18 cellular contexts compared by ENCODE assay signal in genomic region chr3:130969621-130970020, GRCh38. TPM values are rescaled to one million over a fixed set of nuclear protein-coding genes. Genes with fewer than 3 reads are reported as not detected.
A peak's percentile ranks its signal among the peaks of the same experiment; 100 is the strongest.
DNase-seq lines count a peak whose midpoint lies in the region; ATAC-seq and TF ChIP-seq lines count a peak whose summit lies in the region.
"Had no signal": no experiment of that assay in that cellular context is flagged by ENCODE, and none has a peak within 500 bp of the region (broad histone marks: within the 10 kb centered on the region; RNA-seq: fewer than 3 reads in every experiment).

No MANE protein-coding gene starts in this region.

- H3K9me3 ChIP-seq in smooth muscle cell (replicated peaks; ENCODE audit: low read depth), result no peaks in the 10 kb centered on the region

- peaks cover 1% of the 10 kb centered on the region for H3K9me3 Mint-ChIP-seq in memory B cell
- H3K9me3 Mint-ChIP-seq: CD8-positive, alpha-beta T cell; HFFc6 had no signal

- ATAC-seq in memory B cell (ENCODE audit: low read depth) (no peak), GM19328 (IDR thresholded peaks at IDR 0.05; ENCODE audit: unreplicated experiment) (no peak)
- ATAC-seq: CD8-positive, alpha-beta T cell; HCT116; HepG2 had no signal

- no peaks in the 10 kb centered on the region for H3K79me2 ChIP-seq in smooth muscle cell (ENCODE audit: low read depth)

- no peaks in the 10 kb centered on the region for H3K27me3 ChIP-seq in smooth muscle cell (ENCODE audit: low read depth)
- H3K27me3 ChIP-seq: BLaER1 treated with 17β-estradiol and CSF1 and Interleukin-3, amounts not matched to agents 10 nM and 100 nM had no signal

- no peaks in the 10 kb centered on the region for H3K36me3 ChIP-seq in smooth muscle cell (ENCODE audit: low read depth)

- peaks cover 54% of the 10 kb centered on the region for H3K36me3 Mint-ChIP-seq in memory B cell

- no peaks in the 10 kb centered on the region for H3K27me3 Mint-ChIP-seq in memory B cell
- H3K27me3 Mint-ChIP-seq: B cell had no signal

- H3K27ac ChIP-seq in smooth muscle cell (ENCODE audit: low read depth), result peak overlapping the region; percentile 72
- H3K27ac ChIP-seq: BLaER1 treated with 17β-estradiol and CSF1 and Interleukin-3, amounts not matched to agents 10 nM and 100 nM had no signal

- 89% methylated on average over 2 of the region's 2 CpGs for WGBS in smooth muscle cell (ENCODE audit: low lambda C conversion rate)

- H3K4me3 ChIP-seq in smooth muscle cell, result no peak overlapping the region
- H3K4me3 ChIP-seq: BLaER1 treated with 17β-estradiol and CSF1 and Interleukin-3, amounts not matched to agents 10 nM and 100 nM had no signal

- no peak for TF ChIP-seq CTCF in smooth muscle cell (IDR thresholded peaks at IDR 0.05; ENCODE audit: borderline replicate concordance, insufficient read depth, poor library complexity, severe bottlenecking)
- no peak for TF ChIP-seq CTCF in GM10266 (IDR thresholded peaks at IDR 0.05; ENCODE audit: control insufficient read depth, insufficient read depth, low read depth, missing control alignments)

- H2AFZ ChIP-seq in smooth muscle cell (ENCODE audit: low read depth), result no peak overlapping the region

- no peaks in the 10 kb centered on the region for H3K4me1 Mint-ChIP-seq in memory B cell
- H3K4me1 Mint-ChIP-seq: B cell had no signal

- H3K9ac ChIP-seq in smooth muscle cell (ENCODE audit: low read depth), result no peak overlapping the region
- H3K9ac ChIP-seq: BLaER1 treated with 17β-estradiol and CSF1 and Interleukin-3, amounts not matched to agents 10 nM and 100 nM had no signal

- H3F3A ChIP-seq in smooth muscle cell (ENCODE audit: low read depth), result peaks cover 3% of the 10 kb centered on the region

- peak; percentile 47 for DNase-seq in EH (ENCODE audit: low read depth)
- DNase-seq in amniotic epithelial cell (ENCODE audit: low read depth), result peak; percentile 9
- DNase-seq in memory B cell (ENCODE audit: low spot score in 2 of 2), result no peak
- DNase-seq in smooth muscle cell (lab: John Stamatoyannopoulos, UW; ENCODE audit: unreplicated experiment), result no peak
- no peak for DNase-seq in NCI-H1105 treated with DMSO at 0.1 percent for 48 hours (lab: John Stamatoyannopoulos, UW)
- no peak for DNase-seq in GM10266 (ENCODE audit: extremely low spot score)
- DNase-seq: CD8-positive, alpha-beta T cell; DMS 273 treated with DMSO at 0.1 percent for 48 hours; DMS53; DND-41; GOT3; H7; HFFc6 had no signal

- no peak overlapping the region for H3K4me2 ChIP-seq in smooth muscle cell
- H3K4me2 ChIP-seq: BLaER1 treated with 17β-estradiol and CSF1 and Interleukin-3, amounts not matched to agents 10 nM and 100 nM had no signal

- no peak overlapping the region for H3K4me3 Mint-ChIP-seq in memory B cell
- H3K4me3 Mint-ChIP-seq: B cell; CD8-positive, alpha-beta T cell; HFFc6 had no signal

- no peaks in the 10 kb centered on the region for H4K20me1 ChIP-seq in smooth muscle cell (ENCODE audit: low read depth)
- H4K20me1 ChIP-seq: BLaER1 treated with 17β-estradiol and CSF1 and Interleukin-3, amounts not matched to agents 10 nM and 100 nM had no signal

- H3K27ac Mint-ChIP-seq in memory B cell, result peak overlapping the region; percentile 43
- H3K27ac Mint-ChIP-seq: B cell; CD8-positive, alpha-beta T cell had no signal

- H3K4me1 ChIP-seq in smooth muscle cell (ENCODE audit: low read depth), result peaks cover 16% of the 10 kb centered on the region
- H3K4me1 ChIP-seq: BLaER1 treated with 17β-estradiol and CSF1 and Interleukin-3, amounts not matched to agents 10 nM and 100 nM had no signal

RNA-seq across cellular contexts. Expression of gene ASTE1, which starts 57.0 kb away (rescaled TPM):
- 4.0 and 6.3 TPM in 2 replicates for total RNA-seq in smooth muscle cell
- 3.3 and 3.5 TPM in 2 replicates for polyA plus RNA-seq in smooth muscle cell

RNA-seq across cellular contexts. Expression of gene NEK11, which starts 57.1 kb away (rescaled TPM):
- total RNA-seq in smooth muscle cell, result 3.3 and 7.3 TPM in 2 replicates
- 3.0 TPM in 2 replicates for polyA plus RNA-seq in smooth muscle cell

Comparison
In these comparisons a context has a peak if more than half of its experiments do, and no peak if none do; other contexts are left out.
1. DNase-seq: peak in EH (single experiment) and amniotic epithelial cell (single experiment); none in memory B cell (0 of 2), smooth muscle cell (single experiment), NCI-H1105 treated with DMSO at 0.1 percent for 48 hours (single experiment) and GM10266 (single experiment).